In the genomic region with DNA sequence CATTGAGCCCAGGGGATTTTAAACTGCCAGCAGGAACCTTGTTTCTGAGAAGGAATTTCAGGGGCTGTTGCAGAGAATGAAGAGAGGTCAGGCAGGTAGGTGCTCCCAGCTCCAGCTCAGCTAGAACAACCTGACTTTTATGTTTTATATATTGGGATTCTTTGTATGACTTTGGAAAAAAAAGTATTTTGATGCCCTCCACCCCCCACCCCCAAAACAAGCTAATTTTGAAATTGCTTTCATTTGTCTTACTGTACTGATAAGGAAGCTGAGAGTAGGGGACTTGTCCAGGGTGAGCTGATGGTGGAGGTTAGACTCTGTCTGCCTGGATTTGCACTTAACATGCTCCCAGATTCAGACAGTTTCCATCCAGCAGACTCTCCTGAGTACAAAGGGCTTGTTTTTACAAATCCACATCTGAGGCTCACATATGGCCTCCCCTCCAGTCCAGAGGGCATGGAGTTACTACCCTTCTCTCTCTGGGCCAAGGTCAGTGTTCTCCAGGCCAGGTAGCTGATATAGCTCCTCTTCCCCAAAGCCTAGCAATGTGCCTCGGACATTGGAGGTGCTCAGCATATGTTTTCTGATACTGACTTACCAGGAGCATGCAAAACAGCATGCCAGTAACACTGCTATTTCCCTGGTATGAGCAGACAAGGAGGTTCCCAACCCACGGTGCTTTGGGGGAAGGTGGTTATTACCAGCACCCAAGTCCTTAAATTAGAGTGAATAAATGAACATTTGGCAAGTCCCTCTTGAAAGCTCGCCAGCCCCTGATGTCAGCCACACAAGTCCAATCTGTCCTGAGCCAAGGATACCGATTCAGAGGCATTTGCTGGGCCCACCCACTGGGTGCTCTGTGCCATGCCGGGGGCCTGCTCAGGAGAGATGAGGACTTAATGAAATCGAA, we compare ENCODE assay signal across 15 cellular contexts. TPM values are rescaled to one million over a fixed set of nuclear protein-coding genes. Genes with fewer than 3 reads are reported as not detected.
DNase-seq lines count a peak whose midpoint lies in the region; ATAC-seq, FAIRE-seq and TF ChIP-seq lines count a peak whose summit lies in the region.
"Had no signal": no experiment of that assay in that cellular context is flagged by ENCODE, and none has a peak within 500 bp of the region (broad histone marks: within the 10 kb centered on the region; RNA-seq: fewer than 3 reads in every experiment).

No MANE protein-coding gene starts in this region.

- H3K36me3 Mint-ChIP-seq in brain: peaks cover 15% of the 10 kb centered on the region

- H3K36me3 ChIP-seq in MG63: no peaks in the 10 kb centered on the region
- H3K36me3 ChIP-seq: cardiac muscle cell, thyroid gland had no signal

- no peak for TF ChIP-seq RAD21 in A549 (conservative IDR thresholded peaks at IDR 0.05 in 1 of 2, IDR thresholded peaks at IDR 0.05 in 1 of 2)

- peak overlapping the region; percentile 97 to 100 for H3K27ac ChIP-seq in A549
- H3K27ac ChIP-seq: cardiac muscle cell, thyroid gland had no signal

- no peaks in the 10 kb centered on the region for H3K9me3 ChIP-seq in A549
- H3K9me3 ChIP-seq in MG63: no peaks in the 10 kb centered on the region
- H3K9me3 ChIP-seq: thyroid gland had no signal

- H3K4me3 ChIP-seq in A549: no peak overlapping the region
- H3K4me3 ChIP-seq in MG63: no peak overlapping the region
- H3K4me3 ChIP-seq: cardiac muscle cell, thyroid gland had no signal

- TF ChIP-seq CTCF in A549 (IDR thresholded peaks at IDR 0.05) (no peak), brain (conservative IDR thresholded peaks at IDR 0.05) (no peak)

- no peak for TF ChIP-seq EP300 in A549 (IDR thresholded peaks at IDR 0.05)

- peaks cover 3% of the 10 kb centered on the region for H3K27me3 Mint-ChIP-seq in brain

- FAIRE-seq in A549 (lab: Jason Lieb, UNC) (no peak), GM12892 (lab: Jason Lieb, UNC) (no peak)
- FAIRE-seq: endothelial cell of umbilical vein had no signal

- POLR2A ChIA-PET in A549 (lab: Yijun Ruan, JAX): interaction anchor here (0.6 to 1.5 kb wide), 6 partner anchors 14 to 143 kb away, joined by 3 to 8 read pairs (median 4); partner anchors contain the start of genes HSD3B7, STX4, ZNF646 and ZNF668

- H3K27ac Mint-ChIP-seq in brain: peak overlapping the region in 4 of 5 experiments; percentile 27 to 86 (median 72)
- H3K27ac Mint-ChIP-seq: activated CD4-positive, alpha-beta memory T cell treated with anti-CD3 and anti-CD28 coated beads, Interleukin-2, amount 10 ng/mL, durations not matched to agents 7 days and 5 days had no signal

- peak overlapping the region in 1 of 5 experiments; percentile 16 for H3K4me3 Mint-ChIP-seq in brain
- H3K4me3 Mint-ChIP-seq: activated CD4-positive, alpha-beta memory T cell treated with anti-CD3 and anti-CD28 coated beads, Interleukin-2, amount 10 ng/mL, durations not matched to agents 7 days and 5 days had no signal

- CTCF ChIA-PET in A549 (lab: Yijun Ruan, JAX): interaction anchor here (0.6 to 3.6 kb wide), 7 partner anchors 14 to 143 kb away, joined by 3 to 25 read pairs (median 3); partner anchors contain the start of gene HSD3B7

- WGBS in A549 (ENCODE audit: missing lambda C conversion rate): 76% methylated on average over 6 of the region's 6 CpGs

- peaks cover 29% of the 10 kb centered on the region for H3K4me1 Mint-ChIP-seq in brain

- H3K4me1 ChIP-seq in A549: peaks cover 44% of the 10 kb centered on the region

- H3K9me3 Mint-ChIP-seq in brain: no peaks in the 10 kb centered on the region
- H3K9me3 Mint-ChIP-seq: activated CD4-positive, alpha-beta memory T cell treated with anti-CD3 and anti-CD28 coated beads, Interleukin-2, amount 10 ng/mL, durations not matched to agents 7 days and 5 days had no signal

- no peak for TF ChIP-seq POLR2A in A549 (IDR thresholded peaks at IDR 0.05; ENCODE audit: low read length)
- TF ChIP-seq POLR2A in GM12892 (IDR thresholded peaks at IDR 0.05; ENCODE audit: low read depth, low read length): no peak

- H3K27me3 ChIP-seq in MG63: no peaks in the 10 kb centered on the region

- DNase-seq in A549 (ENCODE audit: low read depth in 1 of 2, low spot score in 1 of 2) (no peak), MG63 (peak; percentile 72), myocyte (ENCODE audit: low read depth) (peak; percentile 42), NCI-H187 treated with DMSO at 0.1 percent for 48 hours (lab: John Stamatoyannopoulos, UW) (no peak), NCI-H146 (lab: John Stamatoyannopoulos, UW) (no peak), NCI-H748 treated with DMSO at 0.1 percent for 48 hours (lab: John Stamatoyannopoulos, UW) (no peak), GM12892 (ENCODE audit: insufficient read length) (no peak)
- DNase-seq: activated CD4-positive, alpha-beta memory T cell treated with anti-CD3 and anti-CD28 coated beads, Interleukin-2, amount 10 ng/mL, durations not matched to agents 7 days and 5 days; NCI-H1092 treated with DMSO at 0.1 percent for 48 hours; NCI-H510A treated with DMSO at 0.1 percent for 48 hours; RPMI8226; thyroid gland had no signal

- peak overlapping the region; percentile 92 for H3K4me2 ChIP-seq in A549

- no peak for ATAC-seq in A549

TF ChIP-seq in A549, 52 proteins besides CTCF, POLR2A, EP300 and RAD21:
- no peak for TF ChIP-seq USF2 (IDR thresholded peaks at IDR 0.05)

RNA-seq across cellular contexts. Expression of gene STX1B, which starts 11.3 kb away (rescaled TPM):
- polyA plus RNA-seq in A549 (2011; rRNA removed) (2.6 and 2.7 TPM in 2 replicates), A549 (2017; fragmentation: RNase III; extraction: RNeasy Plus Mini Kit Qiagen cat#74134 plus additional on column Dnase treatment) (2.4 to 4.4 TPM (median 2.8 TPM) in 3 replicates), brain (ENCODE audit: insufficient read depth, low read depth, low replicate concordance) (38.2 TPM)
- 2.4 and 2.5 TPM in 2 replicates for polyA plus RNA-seq in A549 (2012; cell fraction: cytosol; rRNA removed)
- polyA plus RNA-seq in A549 (2012; cell fraction: nucleus; rRNA removed): 14.1 and 14.8 TPM in 2 replicates
- 7.2 and 9.9 TPM in 2 replicates for polyA minus RNA-seq in A549 (2011; rRNA and poly(A)+ RNA removed)
- not detected in 2 replicates for total RNA-seq in MG63 (2014; rRNA removed; shearing (Covaris generic); ENCODE audit: low replicate concordance)
- 0.86 and 1.3 TPM in 2 replicates for total RNA-seq in myocyte
- 3.9 TPM for polyA plus RNA-seq in myocyte (2012)
- polyA plus RNA-seq in GM12892 (2012; ENCODE audit: missing spikeins): 2.3 TPM

RNA-seq across cellular contexts. Expression of gene HSD3B7, which starts 14.1 kb away (rescaled TPM):
- 10.5 and 15.2 TPM in 2 replicates for polyA plus RNA-seq in A549 (2011; rRNA removed)
- 11.1 and 16.1 TPM in 2 replicates for polyA plus RNA-seq in A549 (2012; cell fraction: cytosol; rRNA removed)
- 24.6 and 27.6 TPM in 2 replicates for polyA plus RNA-seq in A549 (2012; cell fraction: nucleus; rRNA removed)
- 17.3 to 20.1 TPM (median 19.7 TPM) in 3 replicates for polyA plus RNA-seq in A549 (2017; fragmentation: RNase III; extraction: RNeasy Plus Mini Kit Qiagen cat#74134 plus additional on column Dnase treatment)
- 11.4 and 13.6 TPM in 2 replicates for polyA minus RNA-seq in A549 (2011; rRNA and poly(A)+ RNA removed)
- 2.1 and 5.0 TPM in 2 replicates for total RNA-seq in MG63 (2014; rRNA removed; shearing (Covaris generic); ENCODE audit: low replicate concordance)
- polyA plus RNA-seq in brain (ENCODE audit: insufficient read depth, low read depth, low replicate concordance): 7.4 TPM
- 98.3 and 128 TPM in 2 replicates for total RNA-seq in myocyte
- polyA plus RNA-seq in myocyte (2012): 33.2 TPM
- polyA plus RNA-seq in GM12892 (2012; ENCODE audit: missing spikeins): 0.74 TPM

RNA-seq across cellular contexts. Expression of gene STX4, which starts 34.3 kb away (rescaled TPM):
- polyA plus RNA-seq in A549 (2011; rRNA removed): 37.0 and 39.7 TPM in 2 replicates
- 63.0 and 72.1 TPM in 2 replicates for polyA plus RNA-seq in A549 (2012; cell fraction: cytosol; rRNA removed)
- 118 and 119 TPM in 2 replicates for polyA plus RNA-seq in A549 (2012; cell fraction: nucleus; rRNA removed)
- 67.9 to 79.5 TPM (median 73.9 TPM) in 3 replicates for polyA plus RNA-seq in A549 (2017; fragmentation: RNase III; extraction: RNeasy Plus Mini Kit Qiagen cat#74134 plus additional on column Dnase treatment)
- polyA minus RNA-seq in A549 (2011; rRNA and poly(A)+ RNA removed): 33.6 and 34.8 TPM in 2 replicates
- total RNA-seq in MG63 (2014; rRNA removed; shearing (Covaris generic); ENCODE audit: low replicate concordance): 31.6 and 47.1 TPM in 2 replicates
- 58.3 TPM for polyA plus RNA-seq in brain (ENCODE audit: insufficient read depth, low read depth, low replicate concordance)
- 47.3 and 51.0 TPM in 2 replicates for total RNA-seq in myocyte
- polyA plus RNA-seq in myocyte (2012): 102 TPM
- polyA plus RNA-seq in GM12892 (2012; ENCODE audit: missing spikeins): 31.2 TPM

RNA-seq across cellular contexts. Expression of gene SETD1A, which starts 41.6 kb away (rescaled TPM):
- polyA plus RNA-seq in A549 (2011; rRNA removed): 2.0 and 3.8 TPM in 2 replicates
- 8.7 and 11.2 TPM in 2 replicates for polyA plus RNA-seq in A549 (2012; cell fraction: cytosol; rRNA removed)
- 30.5 and 31.9 TPM in 2 replicates for polyA plus RNA-seq in A549 (2012; cell fraction: nucleus; rRNA removed)
- 15.7 to 22.6 TPM (median 21.2 TPM) in 3 replicates for polyA plus RNA-seq in A549 (2017; fragmentation: RNase III; extraction: RNeasy Plus Mini Kit Qiagen cat#74134 plus additional on column Dnase treatment)
- polyA minus RNA-seq in A549 (2011; rRNA and poly(A)+ RNA removed): 3.9 and 7.0 TPM in 2 replicates
- 0.17 and 0.76 TPM in 2 replicates for total RNA-seq in MG63 (2014; rRNA removed; shearing (Covaris generic); ENCODE audit: low replicate concordance)
- 23.0 TPM for polyA plus RNA-seq in brain (ENCODE audit: insufficient read depth, low read depth, low replicate concordance)
- 3.3 and 5.8 TPM in 2 replicates for total RNA-seq in myocyte
- 13.6 TPM for polyA plus RNA-seq in myocyte (2012)
- polyA plus RNA-seq in GM12892 (2012; ENCODE audit: missing spikeins): 4.7 TPM

RNA-seq across cellular contexts. Expression of gene ORAI3, which starts 50.2 kb away (rescaled TPM):
- polyA plus RNA-seq in A549 (2011; rRNA removed) (14.1 and 17.3 TPM in 2 replicates), A549 (2017; fragmentation: RNase III; extraction: RNeasy Plus Mini Kit Qiagen cat#74134 plus additional on column Dnase treatment) (7.1 to 11.8 TPM (median 10.5 TPM) in 3 replicates), brain (ENCODE audit: insufficient read depth, low read depth, low replicate concordance) (6.4 TPM)
- polyA plus RNA-seq in A549 (2012; cell fraction: cytosol; rRNA removed): 5.9 and 10.3 TPM in 2 replicates
- polyA plus RNA-seq in A549 (2012; cell fraction: nucleus; rRNA removed): 10.8 and 11.6 TPM in 2 replicates
- polyA minus RNA-seq in A549 (2011; rRNA and poly(A)+ RNA removed): 11.0 and 13.8 TPM in 2 replicates
- 4.1 and 4.2 TPM in 2 replicates for total RNA-seq in MG63 (2014; rRNA removed; shearing (Covaris generic); ENCODE audit: low replicate concordance)
- total RNA-seq in myocyte: 53.9 and 60.0 TPM in 2 replicates
- 35.5 TPM for polyA plus RNA-seq in myocyte (2012)
- 13.5 TPM for polyA plus RNA-seq in GM12892 (2012; ENCODE audit: missing spikeins)

Comparison
In these comparisons a context has a peak if more than half of its experiments do, and no peak if none do; other contexts are left out.
1. DNase-seq: peak in MG63 (single experiment) and myocyte (single experiment); none in A549 (0 of 2), NCI-H187 treated with DMSO at 0.1 percent for 48 hours (single experiment), NCI-H146 (single experiment), NCI-H748 treated with DMSO at 0.1 percent for 48 hours (single experiment) and GM12892 (single experiment).
2. RNA of gene HSD3B7, which starts 14.1 kb away (total RNA-seq): 98.3 to 128 TPM in myocyte; 2.1 to 5.0 TPM in MG63; every median in the first group is over 10 times any median in the second.